17 cellular contexts compared by ENCODE assay signal in genomic region chr18:60599267-60599666, GRCh38.
DNase-seq lines count a peak whose midpoint lies in the region; ATAC-seq and TF ChIP-seq lines count a peak whose summit lies in the region.
"Had no signal": no experiment of that assay in that cellular context is flagged by ENCODE, and none has a peak within 500 bp of the region (broad histone marks: within the 10 kb centered on the region; RNA-seq: fewer than 3 reads in every experiment).

No MANE protein-coding gene starts in this region.

- H3K27ac ChIP-seq in RWPE1, result no peak overlapping the region
- H3K27ac ChIP-seq: gastrocnemius medialis, GM23248, right lobe of liver, SJSA1 had no signal

- POLR2A ChIA-PET in RWPE1 (lab: Yijun Ruan, JAX; ENCODE audit: low non-redundant PET), result no interaction called here

- no peak for DNase-seq in HCEC 1CT
- no peak for DNase-seq in activated CD4-positive, CD25-positive, alpha-beta regulatory T cell treated with anti-CD3 and anti-CD28 coated beads, Interleukin-2, amount 50 U/mL, for 72 hours
- DNase-seq in RWPE1 (ENCODE audit: low spot score), result no peak
- DNase-seq in DMS 273 (lab: John Stamatoyannopoulos, UW; ENCODE audit: unreplicated experiment), result no peak
- DNase-seq: activated T-cell treated with anti-CD3 and anti-CD28 coated beads, Interleukin-2, amount 50 U/mL, for 4 hours; gastrocnemius medialis; GM23248; kidney glomerular epithelial cell; natural killer cell; NCI-H146; NCI-H748 treated with DMSO at 0.1 percent for 48 hours; right lobe of liver had no signal

- peak; percentile 89 for ATAC-seq in GM18868 (IDR thresholded peaks at IDR 0.05; ENCODE audit: unreplicated experiment)
- peak; percentile 91 for ATAC-seq in GM21528 (IDR thresholded peaks at IDR 0.05; ENCODE audit: low FRiP score, unreplicated experiment)
- ATAC-seq in HG03025 (IDR thresholded peaks at IDR 0.05; ENCODE audit: low FRiP score, unreplicated experiment), result peak; percentile 70
- ATAC-seq in HG03571 (IDR thresholded peaks at IDR 0.05; ENCODE audit: unreplicated experiment), result peak; percentile 95
- ATAC-seq: activated T-cell treated with anti-CD3 and anti-CD28 coated beads, Interleukin-2, amount 50 U/mL, for 4 hours; gastrocnemius medialis; natural killer cell; right lobe of liver had no signal

- CTCF ChIA-PET in RWPE1 (lab: Yijun Ruan, JAX), result no interaction called here

- no peak for TF ChIP-seq CTCF in RWPE1 (conservative IDR thresholded peaks at IDR 0.05; ENCODE audit: low read depth)
